Comparison of ENCODE assay signal across 8 cellular contexts in the genomic region with DNA sequence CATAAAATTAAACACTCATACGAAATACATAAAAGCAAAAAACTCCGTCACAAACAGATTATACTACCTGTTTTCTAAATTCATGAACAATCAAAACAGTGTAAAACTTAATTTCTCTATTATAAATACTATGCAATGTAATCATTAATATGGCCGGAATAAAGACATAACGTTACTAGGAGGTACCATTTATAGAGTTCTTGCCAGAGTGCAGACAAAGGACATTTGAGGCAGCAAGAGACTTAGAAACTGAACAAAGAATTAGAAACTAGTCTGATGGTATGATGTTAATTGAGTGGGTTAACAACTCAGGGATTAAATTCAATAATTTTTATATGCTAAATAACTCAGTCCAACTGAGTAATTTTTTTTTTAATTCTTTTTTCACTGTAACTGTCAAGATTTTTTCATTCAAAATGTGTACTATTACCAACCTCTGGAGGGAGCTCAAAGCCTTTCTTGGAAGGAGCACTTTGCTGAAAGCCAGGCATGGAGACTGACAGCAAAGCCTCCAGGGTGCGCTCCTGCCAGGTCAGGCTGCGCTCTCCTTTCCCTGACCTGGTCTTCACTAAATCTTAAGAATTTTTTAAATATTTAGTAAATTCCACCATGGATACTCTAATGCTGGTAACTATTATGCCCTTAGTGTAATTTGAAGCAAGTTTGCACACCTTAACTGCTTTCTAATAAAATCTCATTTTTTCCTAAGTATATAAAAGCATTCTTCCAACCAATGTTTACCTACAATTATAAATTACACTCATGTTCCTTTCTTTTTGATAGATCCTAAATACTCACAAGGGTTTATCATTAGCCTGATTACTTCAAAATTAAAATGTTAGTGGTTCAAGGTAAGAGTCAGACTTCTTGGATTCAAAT. TPM values are rescaled to one million over a fixed set of nuclear protein-coding genes. Genes with fewer than 3 reads are reported as not detected.
DNase-seq lines count a peak whose midpoint lies in the region; ATAC-seq and TF ChIP-seq lines count a peak whose summit lies in the region.

No MANE protein-coding gene starts in this region.

- no peak overlapping the region for H3K27ac ChIP-seq in KMS-11
- no peak overlapping the region for H3K27ac ChIP-seq in prostate gland

- H3K4me2 ChIP-seq in KMS-11: no peak overlapping the region

- WGBS in prostate gland: 50% methylated on average over 6 of the region's 6 CpGs

- H3K9me3 Mint-ChIP-seq in activated naive CD8-positive, alpha-beta T cell treated with anti-CD3 and anti-CD28 coated beads, Interleukin-2, amount 10 ng/mL, durations not matched to agents 7 days and 5 days: no peaks in the 10 kb centered on the region

- H3K4me1 Mint-ChIP-seq in activated naive CD8-positive, alpha-beta T cell treated with anti-CD3 and anti-CD28 coated beads, Interleukin-2, amount 10 ng/mL, durations not matched to agents 7 days and 5 days: no peaks in the 10 kb centered on the region

- H3K4me3 Mint-ChIP-seq in activated naive CD8-positive, alpha-beta T cell treated with anti-CD3 and anti-CD28 coated beads, Interleukin-2, amount 10 ng/mL, durations not matched to agents 7 days and 5 days: no peak overlapping the region

- H4K20me1 ChIP-seq in KMS-11 (ENCODE audit: insufficient read depth): no peaks in the 10 kb centered on the region

- H3K9ac ChIP-seq in KMS-11: no peak overlapping the region

- H3K36me3 ChIP-seq in KMS-11 (ENCODE audit: insufficient read depth) (no peaks in the 10 kb centered on the region), prostate gland (no peaks in the 10 kb centered on the region)

- no peak overlapping the region for H2AFZ ChIP-seq in KMS-11 (ENCODE audit: low read depth)

- ATAC-seq in GM21786 (IDR thresholded peaks at IDR 0.05; ENCODE audit: unreplicated experiment) (peak; percentile 84), GM21367 (IDR thresholded peaks at IDR 0.05; ENCODE audit: unreplicated experiment) (no peak)
- ATAC-seq in activated naive CD8-positive, alpha-beta T cell treated with anti-CD3 and anti-CD28 coated beads, Interleukin-2, amount 10 ng/mL, durations not matched to agents 7 days and 5 days (ENCODE audit: low read depth): peak; percentile 86

- no peaks in the 10 kb centered on the region for H3K9me3 ChIP-seq in prostate gland

- H3K4me1 ChIP-seq in KMS-11 (ENCODE audit: low read depth, poor library complexity, severe bottlenecking) (no peaks in the 10 kb centered on the region), prostate gland (replicated peaks) (no peaks in the 10 kb centered on the region)

- no peaks in the 10 kb centered on the region for H3K79me2 ChIP-seq in KMS-11 (ENCODE audit: insufficient read depth, low read depth)

- no peak overlapping the region for H3K4me3 ChIP-seq in KMS-11 (IDR thresholded peaks at IDR 0.05; ENCODE audit: insufficient read depth, low read depth, low read length)
- H3K4me3 ChIP-seq in prostate gland: no peak overlapping the region

- TF ChIP-seq POLR2A in prostate gland (IDR thresholded peaks at IDR 0.05): no peak

- TF ChIP-seq CTCF in KMS-11 (conservative IDR thresholded peaks at IDR 0.05; ENCODE audit: low read depth, low read length): peak; percentile 74
- TF ChIP-seq CTCF in prostate gland (IDR thresholded peaks at IDR 0.05): peak; percentile 16 to 78 (median 64)

- DNase-seq in GDM1 (lab: John Stamatoyannopoulos, UW) (peak; percentile 48), RKO (ENCODE audit: low spot score) (peak; percentile 82), head of caudate nucleus (peak in 41 of 42 donors; percentile 16 to 86 (median 59)), prostate gland (ENCODE audit: low spot score) (peak; percentile 28)
- DNase-seq in activated naive CD8-positive, alpha-beta T cell treated with anti-CD3 and anti-CD28 coated beads, Interleukin-2, amount 10 ng/mL, durations not matched to agents 7 days and 5 days: peak; percentile 32

- no peaks in the 10 kb centered on the region for H3K27me3 ChIP-seq in KMS-11 (ENCODE audit: insufficient read depth, low read depth)
- H3K27me3 ChIP-seq in prostate gland (replicated peaks; ENCODE audit: insufficient read depth): no peaks in the 10 kb centered on the region

- H3K27ac Mint-ChIP-seq in activated naive CD8-positive, alpha-beta T cell treated with anti-CD3 and anti-CD28 coated beads, Interleukin-2, amount 10 ng/mL, durations not matched to agents 7 days and 5 days: no peak overlapping the region

- POLR2A ChIA-PET in activated naive CD8-positive, alpha-beta T cell treated with anti-CD3 and anti-CD28 coated beads, Interleukin-2, amount 10 ng/mL, durations not matched to agents 7 days and 5 days (lab: Charles Lee): no interaction called here

- no peaks in the 10 kb centered on the region for H3K27me3 Mint-ChIP-seq in activated naive CD8-positive, alpha-beta T cell treated with anti-CD3 and anti-CD28 coated beads, Interleukin-2, amount 10 ng/mL, durations not matched to agents 7 days and 5 days

- intact Hi-C loops in head of caudate nucleus (cut with DNase I): no loop called here
- intact Hi-C loops in prostate gland (cut with DNase I): loop anchor here (2.0 kb wide), 1 partner anchor 143 kb away; no protein-coding TSS in a partner anchor

- no peaks in the 10 kb centered on the region for H3K36me3 Mint-ChIP-seq in activated naive CD8-positive, alpha-beta T cell treated with anti-CD3 and anti-CD28 coated beads, Interleukin-2, amount 10 ng/mL, durations not matched to agents 7 days and 5 days

RNA-seq across cellular contexts. Expression of a gene that starts 34.1 kb away (rescaled TPM):
- 1 to 10 TPM; 4.1 to 4.7 TPM for total RNA-seq in activated naive CD8-positive, alpha-beta T cell treated with anti-CD3 and anti-CD28 coated beads, Interleukin-2, amount 10 ng/mL, durations not matched to agents 7 days and 5 days
- 10 to 100 TPM in 1 of 2 donors, 1 to 10 TPM in 1; 9.2 to 10.1 TPM for total RNA-seq in prostate gland

RNA-seq across cellular contexts. Expression of a gene that starts 54.0 kb away (rescaled TPM):
- 10 to 100 TPM; 41.2 to 43.5 TPM for total RNA-seq in activated naive CD8-positive, alpha-beta T cell treated with anti-CD3 and anti-CD28 coated beads, Interleukin-2, amount 10 ng/mL, durations not matched to agents 7 days and 5 days
- 10 to 100 TPM; 16.6 to 20.6 TPM for total RNA-seq in prostate gland

RNA-seq across cellular contexts. Expression of a gene that starts 56.7 kb away (rescaled TPM):
- total RNA-seq in activated naive CD8-positive, alpha-beta T cell treated with anti-CD3 and anti-CD28 coated beads, Interleukin-2, amount 10 ng/mL, durations not matched to agents 7 days and 5 days: not detected
- 1 to 10 TPM; 1.2 to 2.9 TPM for total RNA-seq in prostate gland

Comparison
In these comparisons a context has a peak if more than half of its experiments do, and no peak if none do; other contexts are left out.
1. DNase-seq: peak in every context shown above with its lines; median percentile 82 in RKO; 59 in head of caudate nucleus; 48 in GDM1; 32 in activated naive CD8-positive, alpha-beta T cell treated with anti-CD3 and anti-CD28 coated beads, Interleukin-2, amount 10 ng/mL, durations not matched to agents 7 days and 5 days; 28 in prostate gland.